ENCODE assay signal across 22 cellular contexts in the genomic region with DNA sequence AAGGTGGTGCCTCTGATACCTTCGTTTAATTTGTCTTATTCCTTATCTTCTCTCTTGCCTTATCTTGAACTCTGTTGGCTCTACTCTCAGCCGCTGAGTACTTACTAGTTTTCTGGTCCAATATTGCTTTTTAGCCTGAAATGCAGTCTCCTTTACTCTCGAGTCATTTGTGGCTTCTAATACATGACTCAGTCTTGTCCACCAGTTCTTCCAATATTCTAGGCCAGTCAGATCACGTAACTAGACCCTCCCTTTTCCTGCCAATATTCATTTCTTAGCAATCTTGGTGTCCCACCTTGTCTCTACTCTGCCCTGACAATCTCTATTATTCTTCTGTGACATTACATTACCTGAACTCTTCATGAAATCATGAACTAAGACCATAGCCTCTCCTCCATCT.
A peak's percentile ranks its signal among the peaks of the same experiment; 100 is the strongest.
DNase-seq lines count a peak whose midpoint lies in the region; ATAC-seq, FAIRE-seq and TF ChIP-seq lines count a peak whose summit lies in the region.
"Had no signal": no experiment of that assay in that cellular context is flagged by ENCODE, and none has a peak within 500 bp of the region (broad histone marks: within the 10 kb centered on the region; RNA-seq: fewer than 3 reads in every experiment).

No MANE protein-coding gene starts in this region.

- peaks cover 8% of the 10 kb centered on the region; the same call in 1 of the 2 replicates for H3K36me3 ChIP-seq in ACC112 (ENCODE audit: insufficient read depth, low read length)
- H3K36me3 ChIP-seq in astrocyte (ENCODE audit: insufficient read depth, low read length): no peaks in the 10 kb centered on the region
- H3K36me3 ChIP-seq: SJCRH30 had no signal

- H3K9ac ChIP-seq in astrocyte (ENCODE audit: low read length): no peak overlapping the region
- H3K9ac ChIP-seq: BLaER1 treated with 17β-estradiol and CSF1 and Interleukin-3, amounts not matched to agents 10 nM and 100 nM had no signal

- H3K27me3 ChIP-seq in ACC112 (ENCODE audit: insufficient read depth, low read length) (no peaks in the 10 kb centered on the region), astrocyte (ENCODE audit: insufficient read depth, low read length) (no peaks in the 10 kb centered on the region), foreskin keratinocyte (no peaks in the 10 kb centered on the region)
- H3K27me3 ChIP-seq: BLaER1 treated with 17β-estradiol and CSF1 and Interleukin-3, amounts not matched to agents 10 nM and 100 nM; SJCRH30 had no signal

- peak; percentile 35 for DNase-seq in HT1080 (ENCODE audit: low read depth)
- DNase-seq in astrocyte (ENCODE audit: low read depth): peak; percentile 41
- peak in 1 of 2 donors; percentile 28 for DNase-seq in foreskin keratinocyte
- no peak for DNase-seq in glomerular visceral epithelial cell (ENCODE audit: extremely low spot score)
- no peak for DNase-seq in NCI-H2227 (lab: John Stamatoyannopoulos, UW; ENCODE audit: unreplicated experiment)
- DNase-seq: 8988T; CD8-positive, alpha-beta memory T cell; DND-41; GF-D8; GOT3; Kasumi-1; NCI-H187 treated with DMSO at 0.1 percent for 48 hours; NCI-H446; NCI-H69; SJCRH30 had no signal

- peaks cover 18% of the 10 kb centered on the region for H3K4me1 ChIP-seq in ACC112 (ENCODE audit: control insufficient read depth, insufficient read depth, low read length, unreplicated experiment)
- peaks cover 6% of the 10 kb centered on the region for H3K4me1 ChIP-seq in astrocyte (ENCODE audit: insufficient read depth, low read length)
- H3K4me1 ChIP-seq in foreskin keratinocyte: peaks cover 21% of the 10 kb centered on the region
- H3K4me1 ChIP-seq: BLaER1 treated with 17β-estradiol and CSF1 and Interleukin-3, amounts not matched to agents 10 nM and 100 nM; SJCRH30 had no signal

- H3K4me2 ChIP-seq in astrocyte (ENCODE audit: low read length): no peak overlapping the region
- H3K4me2 ChIP-seq: BLaER1 treated with 17β-estradiol and CSF1 and Interleukin-3, amounts not matched to agents 10 nM and 100 nM had no signal

- H4K20me1 ChIP-seq in astrocyte (ENCODE audit: insufficient read depth, low read length): no peaks in the 10 kb centered on the region
- H4K20me1 ChIP-seq: BLaER1 treated with 17β-estradiol and CSF1 and Interleukin-3, amounts not matched to agents 10 nM and 100 nM had no signal

- peaks cover 2% of the 10 kb centered on the region for H3K9me3 Mint-ChIP-seq in astrocyte (ENCODE audit: unreplicated experiment)
- H3K9me3 Mint-ChIP-seq: CD8-positive, alpha-beta memory T cell; IgD-negative memory B cell had no signal

- peak overlapping the region; percentile 48 for H3K27ac Mint-ChIP-seq in astrocyte (ENCODE audit: unreplicated experiment)
- H3K27ac Mint-ChIP-seq: CD8-positive, alpha-beta memory T cell; IgD-negative memory B cell had no signal

- H3K4me3 Mint-ChIP-seq in astrocyte (ENCODE audit: unreplicated experiment): peak overlapping the region; percentile 11
- H3K4me3 Mint-ChIP-seq: CD8-positive, alpha-beta memory T cell; IgD-negative memory B cell had no signal

- H3K9me3 ChIP-seq in astrocyte (ENCODE audit: insufficient read depth, low read depth, low read length): no peaks in the 10 kb centered on the region
- H3K9me3 ChIP-seq: BLaER1 treated with 17β-estradiol and CSF1 and Interleukin-3, amounts not matched to agents 10 nM and 100 nM; SJCRH30 had no signal

- peak; percentile 49 for ATAC-seq in foreskin keratinocyte
- ATAC-seq in GM18502 (IDR thresholded peaks at IDR 0.05; ENCODE audit: poor library complexity, unreplicated experiment): no peak
- ATAC-seq in HG03378 (IDR thresholded peaks at IDR 0.05; ENCODE audit: unreplicated experiment): no peak

- H3K27ac ChIP-seq in ACC112 (ENCODE audit: low read depth, low read length) (peak overlapping the region; percentile 47; the same call in 1 of the 2 replicates), astrocyte (ENCODE audit: low read depth, low read length) (no peak overlapping the region), foreskin keratinocyte (no peak overlapping the region)
- H3K27ac ChIP-seq: BLaER1 treated with 17β-estradiol and CSF1 and Interleukin-3, amounts not matched to agents 10 nM and 100 nM; RWPE1; SJCRH30 had no signal

- H3K4me1 Mint-ChIP-seq in astrocyte (ENCODE audit: low read depth, unreplicated experiment): peaks cover 20% of the 10 kb centered on the region
- H3K4me1 Mint-ChIP-seq: CD8-positive, alpha-beta memory T cell; IgD-negative memory B cell had no signal

- H3K36me3 Mint-ChIP-seq in astrocyte (ENCODE audit: low read depth, unreplicated experiment): no peaks in the 10 kb centered on the region

- no peaks in the 10 kb centered on the region for H3K79me2 ChIP-seq in ACC112 (ENCODE audit: control insufficient read depth, insufficient read depth, low read length, unreplicated experiment)
- no peaks in the 10 kb centered on the region for H3K79me2 ChIP-seq in astrocyte (ENCODE audit: insufficient read depth, low read length)

- no peak for FAIRE-seq in astrocyte (lab: Jason Lieb, UNC)
- FAIRE-seq: GM12891 had no signal

- H2AFZ ChIP-seq in ACC112 (ENCODE audit: low read length, unreplicated experiment) (no peak overlapping the region), astrocyte (ENCODE audit: low read depth, low read length) (no peak overlapping the region)

- no peaks in the 10 kb centered on the region for H3K27me3 Mint-ChIP-seq in astrocyte (ENCODE audit: low read depth, unreplicated experiment)
- H3K27me3 Mint-ChIP-seq: CD8-positive, alpha-beta memory T cell; IgD-negative memory B cell had no signal

- TF ChIP-seq CTCF in astrocyte (IDR thresholded peaks at IDR 0.05; ENCODE audit: insufficient read depth, low read depth, low read length) (no peak), foreskin keratinocyte (conservative IDR thresholded peaks at IDR 0.05) (no peak)

- H3K4me3 ChIP-seq in ACC112 (ENCODE audit: low read depth, low read length) (no peak overlapping the region), astrocyte (ENCODE audit: insufficient read depth, low read depth, low read length) (no peak overlapping the region)
- H3K4me3 ChIP-seq: BLaER1 treated with 17β-estradiol and CSF1 and Interleukin-3, amounts not matched to agents 10 nM and 100 nM; SJCRH30 had no signal

Comparison
In these comparisons a context has a peak if more than half of its experiments do, and no peak if none do; other contexts are left out.
1. DNase-seq: peak in HT1080 (single experiment) and astrocyte (single experiment); none in glomerular visceral epithelial cell (single experiment) and NCI-H2227 (single experiment).